In the genomic region with DNA sequence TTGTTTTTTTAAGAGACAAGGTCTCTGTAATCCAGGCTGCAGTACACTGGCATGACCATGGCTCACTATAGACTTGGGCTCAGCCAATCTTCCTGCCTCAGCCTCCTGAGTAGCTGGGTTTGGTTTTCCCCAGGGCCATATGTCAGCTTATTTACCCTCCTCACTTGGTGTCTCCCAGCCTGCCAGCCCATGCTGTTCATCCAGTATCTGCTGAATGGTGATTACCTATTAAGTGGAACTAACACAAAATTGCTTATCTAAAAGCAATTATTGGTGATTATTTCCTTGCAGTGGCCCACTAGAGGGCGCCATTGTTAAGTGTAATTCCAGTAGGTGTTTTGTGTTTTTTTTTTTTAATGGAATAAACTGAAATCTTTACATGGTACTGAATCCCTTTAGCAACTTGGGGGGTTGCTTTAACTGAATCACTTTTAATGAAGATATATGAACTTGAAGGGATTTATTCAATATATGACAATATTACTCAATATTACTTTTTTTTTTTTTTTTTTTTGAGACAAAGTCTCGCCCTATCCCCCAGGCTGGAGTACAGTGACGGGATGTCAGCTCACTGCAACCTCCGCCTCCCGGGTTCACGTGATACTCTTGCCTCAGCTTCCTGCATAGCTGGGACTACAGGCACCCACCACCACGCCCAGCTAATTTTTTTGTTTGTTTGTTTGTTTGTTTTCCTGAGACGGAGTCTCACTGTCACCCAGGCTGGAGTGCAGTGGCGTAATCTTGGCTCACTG, we compare ENCODE assay signal across 9 cellular contexts. TPM values are rescaled to one million over a fixed set of nuclear protein-coding genes. Genes with fewer than 3 reads are reported as not detected.
A peak's percentile ranks its signal among the peaks of the same experiment; 100 is the strongest.
DNase-seq lines count a peak whose midpoint lies in the region; ATAC-seq, FAIRE-seq and TF ChIP-seq lines count a peak whose summit lies in the region.
"Had no signal": no experiment of that assay in that cellular context is flagged by ENCODE, and none has a peak within 500 bp of the region (broad histone marks: within the 10 kb centered on the region; RNA-seq: fewer than 3 reads in every experiment).

No MANE protein-coding gene starts in this region.

- no peak overlapping the region for H3K4me3 Mint-ChIP-seq in activated T-cell treated with anti-CD3 and anti-CD28 coated beads, Interleukin-2, amount 50 U/mL, for 72 hours
- no peak overlapping the region for H3K4me3 Mint-ChIP-seq in progenitor cell of endocrine pancreas (ENCODE audit: low read depth)

- FAIRE-seq in RCC 7860 (lab: Jason Lieb, UNC) = peak; percentile 4

- H3K9me3 Mint-ChIP-seq in activated T-cell treated with anti-CD3 and anti-CD28 coated beads, Interleukin-2, amount 50 U/mL, for 72 hours = no peaks in the 10 kb centered on the region
- H3K9me3 Mint-ChIP-seq in progenitor cell of endocrine pancreas (ENCODE audit: low read depth) = no peaks in the 10 kb centered on the region

- TF ChIP-seq CTCF in C4-2B (conservative IDR thresholded peaks at IDR 0.05) = peak; percentile 92
- peak; percentile 67 for TF ChIP-seq CTCF in fibroblast of villous mesenchyme (IDR thresholded peaks at IDR 0.05; ENCODE audit: insufficient read depth, low read depth, low read length)
- peak; percentile 93 for TF ChIP-seq CTCF in progenitor cell of endocrine pancreas (IDR thresholded peaks at IDR 0.05; ENCODE audit: unreplicated experiment)

- DNase-seq in HT-29 (ENCODE audit: low spot score) = peak; percentile 85
- DNase-seq in RCC 7860 (ENCODE audit: low spot score) = peak; percentile 26
- peak; percentile 64 to 73 for DNase-seq in activated T-cell treated with anti-CD3 and anti-CD28 coated beads, Interleukin-2, amount 50 U/mL, for 72 hours
- DNase-seq in fibroblast of villous mesenchyme (ENCODE audit: low read depth) = peak; percentile 79
- peak; percentile 50 for DNase-seq in progenitor cell of endocrine pancreas (ENCODE audit: low spot score, unreplicated experiment)

- H3K4me1 Mint-ChIP-seq in activated T-cell treated with anti-CD3 and anti-CD28 coated beads, Interleukin-2, amount 50 U/mL, for 72 hours (ENCODE audit: low read depth) = peaks cover 18% of the 10 kb centered on the region
- peaks cover 1% of the 10 kb centered on the region for H3K4me1 Mint-ChIP-seq in progenitor cell of endocrine pancreas (ENCODE audit: low read depth)

- no peak overlapping the region for H3K27ac Mint-ChIP-seq in activated T-cell treated with anti-CD3 and anti-CD28 coated beads, Interleukin-2, amount 50 U/mL, for 72 hours
- peak overlapping the region; percentile 39 for H3K27ac Mint-ChIP-seq in progenitor cell of endocrine pancreas

- no peak overlapping the region for H3K27ac ChIP-seq in C4-2B
- H3K27ac ChIP-seq: skin epidermis had no signal

- no peaks in the 10 kb centered on the region for H3K27me3 Mint-ChIP-seq in activated T-cell treated with anti-CD3 and anti-CD28 coated beads, Interleukin-2, amount 50 U/mL, for 72 hours (ENCODE audit: low read depth)
- no peaks in the 10 kb centered on the region for H3K27me3 Mint-ChIP-seq in progenitor cell of endocrine pancreas

- ATAC-seq in activated T-cell treated with anti-CD3 and anti-CD28 coated beads, Interleukin-2, amount 50 U/mL, for 72 hours (replicated peaks in 1 of 2) = peak; percentile 47 to 63
- ATAC-seq in GM21360 (IDR thresholded peaks at IDR 0.05; ENCODE audit: unreplicated experiment) = no peak
- no peak for ATAC-seq in GM18870 (IDR thresholded peaks at IDR 0.05; ENCODE audit: unreplicated experiment)

- H3K4me3 ChIP-seq in fibroblast of villous mesenchyme (ENCODE audit: low read depth, low read length) = no peak overlapping the region
- H3K4me3 ChIP-seq: skin epidermis had no signal

- H3K36me3 Mint-ChIP-seq in activated T-cell treated with anti-CD3 and anti-CD28 coated beads, Interleukin-2, amount 50 U/mL, for 72 hours (ENCODE audit: insufficient read depth in 2 of 2) = peaks cover 8 to 14% of the 10 kb centered on the region in 2 donors
- H3K36me3 Mint-ChIP-seq in progenitor cell of endocrine pancreas (ENCODE audit: insufficient read depth) = peaks cover 14% of the 10 kb centered on the region

RNA-seq across cellular contexts. Expression of gene EXOSC2, which starts 13.8 kb away (rescaled TPM):
- 26.5 and 29.7 TPM in 2 replicates for total RNA-seq in HT-29 (2014; rRNA removed; shearing (Covaris generic))
- total RNA-seq in activated T-cell treated with anti-CD3 and anti-CD28 coated beads, Interleukin-2, amount 50 U/mL, for 72 hours = 10 to 100 TPM; 43.7 to 55.0 TPM
- total RNA-seq in fibroblast of villous mesenchyme (19.3 and 32.8 TPM in 2 replicates), progenitor cell of endocrine pancreas (45.9 and 46.5 TPM in 2 replicates)

RNA-seq across cellular contexts. Expression of gene PRDM12, which starts 43.0 kb away (rescaled TPM):
- not detected in 2 replicates for total RNA-seq in HT-29 (2014; rRNA removed; shearing (Covaris generic))
- not detected for total RNA-seq in activated T-cell treated with anti-CD3 and anti-CD28 coated beads, Interleukin-2, amount 50 U/mL, for 72 hours
- total RNA-seq in fibroblast of villous mesenchyme (not detected in 2 replicates), progenitor cell of endocrine pancreas (not detected in 2 replicates)

Comparison
In these comparisons a context has a peak if more than half of its experiments do, and no peak if none do; other contexts are left out.
1. DNase-seq: peak in every context shown above with its lines; median percentile 85 in HT-29; 79 in fibroblast of villous mesenchyme; 68 in activated T-cell treated with anti-CD3 and anti-CD28 coated beads, Interleukin-2, amount 50 U/mL, for 72 hours; 50 in progenitor cell of endocrine pancreas; 26 in RCC 7860.
2. ATAC-seq: peak in activated T-cell treated with anti-CD3 and anti-CD28 coated beads, Interleukin-2, amount 50 U/mL, for 72 hours (2 of 2); none in GM21360 (single experiment) and GM18870 (single experiment).
3. Peak in every context shown above with its lines, with median percentiles within 50 percentile points of each other: CTCF ChIP-seq.